Comparison of ENCODE assay signal across 25 cellular contexts in genomic region chr6:129725341-129725740, GRCh38. TPM values are rescaled to one million over a fixed set of nuclear protein-coding genes. Genes with fewer than 3 reads are reported as not detected.
DNase-seq lines count a peak whose midpoint lies in the region; ATAC-seq, FAIRE-seq and TF ChIP-seq lines count a peak whose summit lies in the region.
"Had no signal": no experiment of that assay in that cellular context is flagged by ENCODE, and none has a peak within 500 bp of the region (broad histone marks: within the 10 kb centered on the region; RNA-seq: fewer than 3 reads in every experiment).

No MANE protein-coding gene starts in this region.

- H3K4ac ChIP-seq in trophoblast cell (ENCODE audit: low read depth, low read length): no peak overlapping the region

- TF ChIP-seq CTCF in HepG2 (CRISPR knock-in tag; IDR thresholded peaks at IDR 0.05) (no peak), right lobe of liver (IDR thresholded peaks at IDR 0.05) (no peak), ascending aorta (IDR thresholded peaks at IDR 0.05) (no peak)

- WGBS in HepG2 (ENCODE audit: low lambda C conversion rate): 97% methylated on average over 4 of the region's 4 CpGs
- 83% methylated on average over 3 of the region's 4 CpGs for WGBS in right lobe of liver (ENCODE audit: insufficient coverage, low coverage, low lambda C conversion rate, missing lambda C conversion rate)
- no CpG with 5 or more reads among the region's 4 CpGs for WGBS in trophoblast cell (ENCODE audit: extremely low coverage, insufficient coverage, insufficient read length)

- H2BK5ac ChIP-seq in trophoblast cell (ENCODE audit: low read depth, low read length, poor library complexity): no peak overlapping the region

- no peaks in the 10 kb centered on the region for H4K20me1 ChIP-seq in HepG2 (ENCODE audit: insufficient read depth, low read length)
- H4K20me1 ChIP-seq: BLaER1 had no signal

- no TSS peak for BruUV-seq in HepG2 (replicated peaks; lab: Mats Ljungman, UMichigan)

- H3K4me1 Mint-ChIP-seq in activated CD4-positive, alpha-beta T cell treated with anti-CD3 and anti-CD28 coated beads, Interleukin-2, amount 10 ng/mL, durations not matched to agents 24 days and 14 days: peaks cover under 1% of the 10 kb centered on the region
- H3K4me1 Mint-ChIP-seq in activated CD4-positive, alpha-beta T cell treated with anti-CD3 and anti-CD28 coated beads, Interleukin-2, amount 10 ng/mL, durations not matched to agents 7 days and 5 days: peaks cover under 1% of the 10 kb centered on the region
- H3K4me1 Mint-ChIP-seq: B cell had no signal

- ATAC-seq in HepG2 (no peak), right lobe of liver (no peak)
- ATAC-seq: CD8-positive, alpha-beta T cell; GM23338; HCT116 had no signal

- no peak overlapping the region for H3K4me2 ChIP-seq in HepG2 (ENCODE audit: low read depth, low read length)
- no peak overlapping the region for H3K4me2 ChIP-seq in trophoblast cell (ENCODE audit: low read length)
- H3K4me2 ChIP-seq: BLaER1, GM23338 had no signal

- CTCF ChIA-PET in activated CD4-positive, alpha-beta T cell treated with anti-CD3 and anti-CD28 coated beads, Interleukin-2, amount 10 ng/mL, durations not matched to agents 7 days and 5 days (lab: Charles Lee): interaction anchor here (1.0 kb wide), 1 partner anchor 23 kb away, joined by 3 read pairs; no protein-coding TSS in a partner anchor
- CTCF ChIA-PET in HepG2 (lab: Yijun Ruan, JAX; ENCODE audit: low intra/inter-chr PET ratio, low total read pairs): no interaction called here

- no peak overlapping the region for H2BK12ac ChIP-seq in trophoblast cell (ENCODE audit: low read length)

- no peak overlapping the region for H3K9ac ChIP-seq in HepG2 (ENCODE audit: insufficient read depth, low read depth, low read length)
- H3K9ac ChIP-seq in trophoblast cell (ENCODE audit: low read length): no peak overlapping the region
- H3K9ac ChIP-seq: BLaER1 had no signal

- H2BK120ac ChIP-seq in trophoblast cell (ENCODE audit: insufficient read depth, low read length, poor library complexity): no peak overlapping the region

- H4K8ac ChIP-seq in trophoblast cell (ENCODE audit: low read depth, low read length): no peak overlapping the region

- no peak overlapping the region for H2AK5ac ChIP-seq in trophoblast cell (ENCODE audit: low read length)

- H3K27me3 ChIP-seq in HepG2 (ENCODE audit: control insufficient read depth in 1 of 2, insufficient read depth in 2 of 2, low read length in 2 of 2) (no peaks in the 10 kb centered on the region), right lobe of liver (no peaks in the 10 kb centered on the region), trophoblast cell (ENCODE audit: insufficient read depth, low read length) (no peaks in the 10 kb centered on the region), ascending aorta (no peaks in the 10 kb centered on the region)
- H3K27me3 ChIP-seq: BLaER1 had no signal

- no peak for FAIRE-seq in HepG2 (lab: Jason Lieb, UNC)
- FAIRE-seq: A204.1, D721Med, GM12891, GM18507 had no signal

- H4K12ac ChIP-seq in trophoblast cell (ENCODE audit: low read depth, low read length): no peak overlapping the region

- no peaks in the 10 kb centered on the region for H3K36me3 Mint-ChIP-seq in activated CD4-positive, alpha-beta T cell treated with anti-CD3 and anti-CD28 coated beads, Interleukin-2, amount 10 ng/mL, durations not matched to agents 24 days and 14 days (ENCODE audit: low read depth)
- H3K36me3 Mint-ChIP-seq in activated CD4-positive, alpha-beta T cell treated with anti-CD3 and anti-CD28 coated beads, Interleukin-2, amount 10 ng/mL, durations not matched to agents 7 days and 5 days (ENCODE audit: low read depth): no peaks in the 10 kb centered on the region
- H3K36me3 Mint-ChIP-seq: CD4-positive, CD25-positive, alpha-beta regulatory T cell; CD8-positive, alpha-beta T cell had no signal

- peaks cover 34% of the 10 kb centered on the region for H3K4me1 ChIP-seq in HepG2 (ENCODE audit: insufficient read depth, low read length)
- no peaks in the 10 kb centered on the region for H3K4me1 ChIP-seq in right lobe of liver
- H3K4me1 ChIP-seq in trophoblast cell (ENCODE audit: control insufficient read depth in 1 of 2, insufficient read depth in 2 of 2, low read length in 2 of 2): no peaks in the 10 kb centered on the region
- no peaks in the 10 kb centered on the region for H3K4me1 ChIP-seq in ascending aorta
- H3K4me1 ChIP-seq: BLaER1 had no signal

- in situ Hi-C loops in HepG2 (cut with HindIII; ENCODE audit: extremely low pct_ligation_motif_present, low pct_unique_long_range_greater_than_20kb): no loop called here

- no peaks in the 10 kb centered on the region for H3K9me3 Mint-ChIP-seq in activated CD4-positive, alpha-beta T cell treated with anti-CD3 and anti-CD28 coated beads, Interleukin-2, amount 10 ng/mL, durations not matched to agents 24 days and 14 days
- no peaks in the 10 kb centered on the region for H3K9me3 Mint-ChIP-seq in activated CD4-positive, alpha-beta T cell treated with anti-CD3 and anti-CD28 coated beads, Interleukin-2, amount 10 ng/mL, durations not matched to agents 7 days and 5 days
- H3K9me3 Mint-ChIP-seq: CD4-positive, CD25-positive, alpha-beta regulatory T cell; CD8-positive, alpha-beta T cell; GM23338; H9 had no signal

- H3K27ac Mint-ChIP-seq in activated CD4-positive, alpha-beta T cell treated with anti-CD3 and anti-CD28 coated beads, Interleukin-2, amount 10 ng/mL, durations not matched to agents 24 days and 14 days: no peak overlapping the region
- no peak overlapping the region for H3K27ac Mint-ChIP-seq in activated CD4-positive, alpha-beta T cell treated with anti-CD3 and anti-CD28 coated beads, Interleukin-2, amount 10 ng/mL, durations not matched to agents 7 days and 5 days
- H3K27ac Mint-ChIP-seq: B cell; CD4-positive, CD25-positive, alpha-beta regulatory T cell; CD8-positive, alpha-beta T cell; GM23338 had no signal

- DNase-seq in activated CD4-positive, alpha-beta T cell treated with anti-CD3 and anti-CD28 coated beads, Interleukin-2, amount 10 ng/mL, durations not matched to agents 24 days and 14 days: peak; percentile 38
- DNase-seq in activated CD4-positive, alpha-beta T cell treated with anti-CD3 and anti-CD28 coated beads, Interleukin-2, amount 10 ng/mL, durations not matched to agents 7 days and 5 days: no peak
- no peak for DNase-seq in HepG2 (ENCODE audit: low spot score)
- no peak for DNase-seq in right lobe of liver
- DNase-seq in trophoblast cell: no peak
- no peak for DNase-seq in ascending aorta (ENCODE audit: low spot score in 2 of 2)
- no peak for DNase-seq in NAMALWA (ENCODE audit: low spot score)
- no peak for DNase-seq in posterior vena cava (ENCODE audit: low spot score)
- DNase-seq: Caco-2; CD4-positive, CD25-positive, alpha-beta regulatory T cell; CD8-positive, alpha-beta T cell; DMS 273 treated with DMSO at 0.1 percent for 48 hours; DMS79; GF-D8; H9 had no signal

- H3K9me3 ChIP-seq in HepG2 (ENCODE audit: low read length): no peaks in the 10 kb centered on the region
- no peaks in the 10 kb centered on the region for H3K9me3 ChIP-seq in right lobe of liver
- H3K9me3 ChIP-seq in trophoblast cell (ENCODE audit: insufficient read depth, low read depth, low read length): no peaks in the 10 kb centered on the region
- H3K9me3 ChIP-seq in ascending aorta: no peaks in the 10 kb centered on the region
- H3K9me3 ChIP-seq: BLaER1, Caco-2 had no signal

- H3K14ac ChIP-seq in trophoblast cell (ENCODE audit: low read length): no peak overlapping the region

- intact Hi-C loops in activated CD4-positive, alpha-beta T cell treated with anti-CD3 and anti-CD28 coated beads, Interleukin-2, amount 10 ng/mL, durations not matched to agents 24 days and 14 days (cut with micrococcal nuclease): no loop called here
- intact Hi-C loops in HepG2 (cut with micrococcal nuclease; ENCODE audit: unreplicated experiment) (no loop called here), right lobe of liver (cut with DNase I) (loop anchor here (10.0 kb wide), 1 partner anchor 121 kb away; no protein-coding TSS in a partner anchor), ascending aorta (cut with DNase I) (no loop called here), posterior vena cava (cut with DNase I) (no loop called here)

- H2AFZ ChIP-seq in HepG2 (ENCODE audit: low read length) (no peak overlapping the region), trophoblast cell (ENCODE audit: insufficient read depth, low read length, poor library complexity) (no peak overlapping the region)
- H2AFZ ChIP-seq: GM23338 had no signal

- no peak overlapping the region for H4K91ac ChIP-seq in trophoblast cell (ENCODE audit: low read depth, low read length)

- H3K36me3 ChIP-seq in HepG2 (replicated peaks in 1 of 2; ENCODE audit: control insufficient read depth in 1 of 2, insufficient read depth in 2 of 2, low read length in 2 of 2): no peaks in the 10 kb centered on the region
- H3K36me3 ChIP-seq in right lobe of liver: no peaks in the 10 kb centered on the region
- H3K36me3 ChIP-seq in trophoblast cell (ENCODE audit: control insufficient read depth in 1 of 2, insufficient read depth in 2 of 2, low read length in 2 of 2): no peaks in the 10 kb centered on the region
- no peaks in the 10 kb centered on the region for H3K36me3 ChIP-seq in ascending aorta
- H3K36me3 ChIP-seq: BLaER1 had no signal

- H3K18ac ChIP-seq in trophoblast cell (ENCODE audit: low read length): no peak overlapping the region

- no peak overlapping the region for H3K4me3 Mint-ChIP-seq in activated CD4-positive, alpha-beta T cell treated with anti-CD3 and anti-CD28 coated beads, Interleukin-2, amount 10 ng/mL, durations not matched to agents 24 days and 14 days
- no peak overlapping the region for H3K4me3 Mint-ChIP-seq in activated CD4-positive, alpha-beta T cell treated with anti-CD3 and anti-CD28 coated beads, Interleukin-2, amount 10 ng/mL, durations not matched to agents 7 days and 5 days
- H3K4me3 Mint-ChIP-seq: B cell; CD4-positive, CD25-positive, alpha-beta regulatory T cell; CD8-positive, alpha-beta T cell; GM23338; H9 had no signal

- TF ChIP-seq RAD21 in HepG2 (CRISPR knock-in tag; IDR thresholded peaks at IDR 0.05): no peak

- H3K79me2 ChIP-seq in HepG2 (ENCODE audit: insufficient read depth, low read length): no peaks in the 10 kb centered on the region
- H3K79me2 ChIP-seq in trophoblast cell (ENCODE audit: control insufficient read depth, insufficient read depth, low read length, poor library complexity): no peaks in the 10 kb centered on the region

- POLR2A ChIA-PET in activated CD4-positive, alpha-beta T cell treated with anti-CD3 and anti-CD28 coated beads, Interleukin-2, amount 10 ng/mL, durations not matched to agents 7 days and 5 days (lab: Charles Lee): no interaction called here
- POLR2A ChIA-PET in HepG2 (lab: Yijun Ruan, JAX): interaction anchor here (1.7 kb wide), 1 partner anchor 16 kb away, joined by 4 read pairs; the partner anchor contains the start of gene ARHGAP18

- no peaks in the 10 kb centered on the region for H3K79me1 ChIP-seq in trophoblast cell (ENCODE audit: low read length)

- TF ChIP-seq POLR2A in HepG2 (IDR thresholded peaks at IDR 0.05; ENCODE audit: insufficient read depth in 1 of 2, low read depth in 2 of 2, low read length in 2 of 2): no peak
- TF ChIP-seq POLR2A in right lobe of liver (IDR thresholded peaks at IDR 0.05): no peak

- H3K4me3 ChIP-seq in HepG2 (replicated peaks in 1 of 3; ENCODE audit: insufficient read depth in 1 of 3, low read depth in 2 of 3, low read length in 3 of 3): no peak overlapping the region
- H3K4me3 ChIP-seq in right lobe of liver: no peak overlapping the region
- no peak overlapping the region for H3K4me3 ChIP-seq in trophoblast cell (ENCODE audit: low read depth, low read length)
- no peak overlapping the region for H3K4me3 ChIP-seq in ascending aorta
- H3K4me3 ChIP-seq: BLaER1, GM23338 had no signal

- H3K27ac ChIP-seq in HepG2 (ENCODE audit: extremely low read length, insufficient read depth, low read length): no peak overlapping the region
- H3K27ac ChIP-seq in right lobe of liver: no peak overlapping the region
- H3K27ac ChIP-seq in trophoblast cell (ENCODE audit: low read depth, low read length): no peak overlapping the region
- H3K27ac ChIP-seq in ascending aorta: no peak overlapping the region
- H3K27ac ChIP-seq: 22Rv1, BLaER1, C4-2B had no signal

- peak overlapping the region; percentile 53 for H3K23ac ChIP-seq in trophoblast cell (ENCODE audit: low read length)

- no peak for TF ChIP-seq EP300 in HepG2 (IDR thresholded peaks at IDR 0.05; ENCODE audit: low read depth in 2 of 2, low read length in 2 of 2)
- TF ChIP-seq EP300 in HepG2 (CRISPR knock-in tag; IDR thresholded peaks at IDR 0.05; ENCODE audit: borderline replicate concordance): no peak

- no peaks in the 10 kb centered on the region for H3K27me3 Mint-ChIP-seq in activated CD4-positive, alpha-beta T cell treated with anti-CD3 and anti-CD28 coated beads, Interleukin-2, amount 10 ng/mL, durations not matched to agents 24 days and 14 days
- no peaks in the 10 kb centered on the region for H3K27me3 Mint-ChIP-seq in activated CD4-positive, alpha-beta T cell treated with anti-CD3 and anti-CD28 coated beads, Interleukin-2, amount 10 ng/mL, durations not matched to agents 7 days and 5 days
- H3K27me3 Mint-ChIP-seq: B cell; CD4-positive, CD25-positive, alpha-beta regulatory T cell had no signal

RNA-seq across cellular contexts. Expression of gene ARHGAP18, which starts 15.4 kb away (rescaled TPM):
- 3.2 and 3.8 TPM in 2 replicates for total RNA-seq in activated CD4-positive, alpha-beta T cell treated with anti-CD3 and anti-CD28 coated beads, Interleukin-2, amount 10 ng/mL, durations not matched to agents 24 days and 14 days
- 1 to 10 TPM; 7.5 to 8.1 TPM for total RNA-seq in activated CD4-positive, alpha-beta T cell treated with anti-CD3 and anti-CD28 coated beads, Interleukin-2, amount 10 ng/mL, durations not matched to agents 7 days and 5 days
- total RNA-seq in HepG2 (2016; rRNA removed; fragmentation: Illumina TruSeq; extraction: Trizol) (115 and 183 TPM in 2 replicates), right lobe of liver (1 to 10 TPM; 2.2 to 8.0 (median 2.9) TPM), ascending aorta (10.7 TPM), posterior vena cava (10 to 100 TPM; 13.7 to 18.7 TPM)
- total RNA-seq in HepG2 (2016; cell fraction: cytosol; rRNA removed; fragmentation: Illumina TruSeq; extraction: Trizol; ENCODE audit: low read depth): 16.6 and 18.3 TPM in 2 replicates
- total RNA-seq in HepG2 (2016; cell fraction: insoluble cytoplasmic fraction; rRNA removed; fragmentation: Illumina TruSeq; extraction: Trizol): 116 and 185 TPM in 2 replicates
- total RNA-seq in HepG2 (2016; cell fraction: membrane; rRNA removed; fragmentation: Illumina TruSeq; extraction: Trizol): 53.6 and 60.8 TPM in 2 replicates
- total RNA-seq in HepG2 (2016; cell fraction: nucleus; rRNA removed; fragmentation: Illumina TruSeq; extraction: Trizol): 89.7 and 91.5 TPM in 2 replicates
- polyA plus RNA-seq in HepG2 (2011; rRNA removed): 37.8 and 58.2 TPM in 2 replicates
- polyA plus RNA-seq in HepG2 (2011; cell fraction: cytosol; rRNA removed): 24.3 and 29.8 TPM in 2 replicates
- polyA plus RNA-seq in HepG2 (2011; cell fraction: nucleus; rRNA removed): 13.1 and 14.2 TPM in 2 replicates
- 54.6 and 95.7 TPM in 2 replicates for polyA plus RNA-seq in HepG2 (2012)
- 6.1 and 6.7 TPM in 2 replicates for polyA plus RNA-seq in HepG2 (2016; cell fraction: cytosol; fragmentation: Illumina TruSeq; extraction: Trizol; ENCODE audit: low read depth)
- 150 and 162 TPM in 2 replicates for polyA plus RNA-seq in HepG2 (2016; cell fraction: insoluble cytoplasmic fraction; fragmentation: Illumina TruSeq; extraction: Trizol; ENCODE audit: low read depth)
- polyA plus RNA-seq in HepG2 (2016; cell fraction: membrane; fragmentation: Illumina TruSeq; extraction: Trizol; ENCODE audit: low read depth): 21.3 and 24.5 TPM in 2 replicates
- polyA plus RNA-seq in HepG2 (2016; cell fraction: nucleus; fragmentation: Illumina TruSeq; extraction: Trizol; ENCODE audit: insufficient read depth, low read depth): 65.9 and 66.3 TPM in 2 replicates
- 8.2 and 55.6 TPM in 2 replicates for polyA minus RNA-seq in HepG2 (2011; rRNA and poly(A)+ RNA removed; ENCODE audit: low replicate concordance)
- 60.4 and 69.2 TPM in 2 replicates for polyA minus RNA-seq in HepG2 (2011; cell fraction: cytosol; rRNA and poly(A)+ RNA removed)
- 134 and 144 TPM in 2 replicates for polyA minus RNA-seq in HepG2 (2011; cell fraction: nucleus; rRNA and poly(A)+ RNA removed)
- 37.1 and 39.9 TPM in 2 replicates for polyA plus RNA-seq in trophoblast cell (2013)

Comparison
In these comparisons a context has a peak if more than half of its experiments do, and no peak if none do; other contexts are left out.
1. intact Hi-C loops: an anchor here in right lobe of liver (10.0 kb wide); none called in activated CD4-positive, alpha-beta T cell treated with anti-CD3 and anti-CD28 coated beads, Interleukin-2, amount 10 ng/mL, durations not matched to agents 24 days and 14 days, HepG2, ascending aorta and posterior vena cava.